24 cellular contexts compared by ENCODE assay signal in the genomic region with DNA sequence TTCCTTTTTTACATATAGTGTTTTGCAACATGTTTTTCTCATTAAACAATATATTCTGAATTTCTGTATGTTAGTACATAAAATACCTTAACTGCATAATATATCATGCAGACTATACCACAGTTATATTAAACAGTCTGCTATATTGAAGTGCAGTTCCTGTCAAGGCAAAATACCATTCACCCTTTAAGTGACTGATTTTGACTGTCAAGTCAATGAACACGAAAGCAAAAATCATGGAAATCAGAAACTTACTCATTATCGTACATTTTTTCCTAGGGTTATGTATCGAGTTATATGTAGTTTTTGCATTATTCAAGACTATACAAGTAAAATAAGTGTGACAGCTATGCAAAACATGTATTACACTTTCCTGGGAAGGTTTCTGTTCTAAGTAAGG.
"Had no signal": no experiment of that assay in that cellular context is flagged by ENCODE, and none has a peak within 500 bp of the region (broad histone marks: within the 10 kb centered on the region; RNA-seq: fewer than 3 reads in every experiment).

No MANE protein-coding gene starts in this region.

- DNase-seq: stimulated activated CD4-positive, alpha-beta T cell treated with anti-CD3 and anti-CD28 coated beads, Interleukin-2, amount 100 ng/mL, for 48 hours; stimulated activated CD4-positive, alpha-beta T cell treated with anti-CD3 and anti-CD28 coated beads, Interleukin-4, amount 100 ng/mL, for 1 hour; stimulated activated CD4-positive, alpha-beta T cell treated with anti-CD3 and anti-CD28 coated beads, Interleukin-4, amount 100 ng/mL, for 24 hours; stimulated activated CD4-positive, alpha-beta T cell treated with anti-CD3 and anti-CD28 coated beads, Interleukin-4, amount 100 ng/mL, for 4 hours; stimulated activated CD8-positive, alpha-beta memory T cell treated with anti-CD3 and anti-CD28 coated beads, Interleukin-4, amount 100 ng/mL, for 48 hours; stimulated activated naive B cell treated with anti-CD40 and anti-IgM and Interleukin-4, amounts not matched to agents 10 μg/mL and 1 μg/mL and 100 μg/mL, for 72 hours; stimulated activated naive CD4-positive, alpha-beta T cell; stimulated activated naive CD4-positive, alpha-beta T cell treated with Interleukin-2 at 50 U/mL for 16 hours; stimulated activated naive CD8-positive, alpha-beta T cell treated with anti-CD3 and anti-CD28 coated beads, Interleukin-15, amount 100 ng/mL, for 72 hours; stimulated activated naive CD8-positive, alpha-beta T cell treated with anti-CD3 and anti-CD28 coated beads, Interleukin-15, Interleukin-2, amounts not matched to agents 100 U/mL and 50 U/mL, for 24 hours; stomach; substantia nigra; testis; thyroid gland; tibial artery; transverse colon; trophoblast cell; upper lobe of left lung; upper lobe of right lung; uterus had no signal

- H3K36me3 ChIP-seq: stomach, suprapubic skin, thoracic aorta, thyroid gland, tibial artery, tibial nerve, transverse colon, upper lobe of left lung, upper lobe of right lung, uterus, vagina had no signal

- H3K27me3 ChIP-seq: stomach, suprapubic skin, testis, thyroid gland, tibial artery, tibial nerve, transverse colon, upper lobe of left lung, upper lobe of right lung, uterus, vagina had no signal

- H3K4me3 ChIP-seq: stomach, suprapubic skin, testis, thoracic aorta, thyroid gland, tibial artery, tibial nerve, transverse colon, upper lobe of left lung, upper lobe of right lung, uterus, vagina had no signal

- H3K27ac ChIP-seq: stomach, suprapubic skin, testis, thoracic aorta, thyroid gland, tibial artery, tibial nerve, transverse colon, upper lobe of left lung, upper lobe of right lung, uterus, vagina had no signal

- H3K9me3 ChIP-seq: suprapubic skin, testis, thoracic aorta, thyroid gland, tibial artery, tibial nerve, transverse colon, upper lobe of left lung, upper lobe of right lung, uterus, vagina had no signal
